Comparison of ENCODE assay signal across 26 cellular contexts in the genomic region with DNA sequence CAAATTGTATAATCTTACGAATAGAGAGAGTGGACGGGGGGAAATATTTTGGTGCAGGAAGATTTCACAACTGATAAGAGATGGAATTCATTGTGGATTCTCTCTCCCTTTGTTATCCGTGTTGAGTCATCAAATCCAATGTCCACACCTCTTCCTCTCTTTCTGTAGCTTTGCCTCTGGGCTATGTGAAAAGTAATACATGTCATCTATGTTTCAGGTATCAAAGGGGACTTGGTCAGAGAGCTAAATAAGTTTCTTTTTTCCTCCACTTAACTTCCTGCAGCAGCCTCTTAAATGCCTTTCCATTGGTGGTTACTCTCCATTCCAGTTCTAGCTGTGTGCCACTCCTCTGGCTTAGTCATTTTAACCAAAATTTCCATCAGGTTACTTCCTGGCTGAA.
DNase-seq lines count a peak whose midpoint lies in the region; ATAC-seq, FAIRE-seq and TF ChIP-seq lines count a peak whose summit lies in the region.
"Had no signal": no experiment of that assay in that cellular context is flagged by ENCODE, and none has a peak within 500 bp of the region (broad histone marks: within the 10 kb centered on the region; RNA-seq: fewer than 3 reads in every experiment).

No MANE protein-coding gene starts in this region.

- H3K79me2 ChIP-seq in endothelial cell of umbilical vein (ENCODE audit: control insufficient read depth, insufficient read depth, low read length) = no peaks in the 10 kb centered on the region

- POLR2A ChIA-PET in endothelial cell of umbilical vein (lab: Charles Lee) = no interaction called here

- FAIRE-seq in endothelial cell of umbilical vein (lab: Jason Lieb, UNC) = peak; percentile 76
- FAIRE-seq in GM12891 (lab: Jason Lieb, UNC) = no peak
- FAIRE-seq in small intestine (lab: Jason Lieb, UNC) = no peak
- FAIRE-seq: GM18507, pancreas had no signal

- DNase-seq in LHCN-M2 (ENCODE audit: low read depth) (peak; percentile 32), RPMI7951 (ENCODE audit: low read depth) (peak; percentile 35), endothelial cell of umbilical vein (ENCODE audit: low read depth, low spot score) (peak; percentile 5), renal cortical epithelial cell (ENCODE audit: low read depth) (peak; percentile 47), GM12891 (ENCODE audit: insufficient read length, low spot score) (no peak), small intestine (no peak)
- DNase-seq: activated CD4-positive, alpha-beta T cell treated with anti-CD3 and anti-CD28 coated beads for 48 hours; activated naive CD8-positive, alpha-beta T cell treated with anti-CD3 and anti-CD28 coated beads, Interleukin-2, amount 50 U/mL, for 24 hours; activated T-cell treated with anti-CD3 and anti-CD28 coated beads, Interleukin-2, amount 50 U/mL, for 4 hours; Caco-2; cerebellar nuclear complex; DND-41; HCEC 1CT; lower lobe of right lung; NCI-H187 treated with DMSO at 0.1 percent for 48 hours; NCI-H526; pancreas; RPMI8226; SK-N-SH; spleen; WERI-Rb-1 had no signal

- H3K9ac ChIP-seq in endothelial cell of umbilical vein (replicated peaks; ENCODE audit: extremely low read depth, insufficient read depth, low read length) = no peak overlapping the region
- H3K9ac ChIP-seq: KMS-11, SK-N-SH had no signal

- ATAC-seq in HG03378 (IDR thresholded peaks at IDR 0.05; ENCODE audit: unreplicated experiment) = no peak
- no peak for ATAC-seq in GM21825 (IDR thresholded peaks at IDR 0.05; ENCODE audit: unreplicated experiment)
- ATAC-seq: activated naive CD8-positive, alpha-beta T cell treated with anti-CD3 and anti-CD28 coated beads, Interleukin-2, amount 50 U/mL, for 24 hours; activated T-cell treated with anti-CD3 and anti-CD28 coated beads, Interleukin-2, amount 50 U/mL, for 4 hours; lower lobe of right lung; pancreas had no signal

- H3K27ac ChIP-seq in endothelial cell of umbilical vein (ENCODE audit: insufficient read depth, low read depth, low read length) (no peak overlapping the region), small intestine (ENCODE audit: low read depth in 1 of 2, low read length in 1 of 2) (no peak overlapping the region)
- H3K27ac ChIP-seq: C4-2B, KMS-11, lower lobe of right lung, pancreas, spleen, WERI-Rb-1 had no signal

- H3K4me3 ChIP-seq in endothelial cell of umbilical vein (replicated peaks in 1 of 3; ENCODE audit: insufficient read depth in 1 of 3, low read depth in 1 of 3, low read length in 3 of 3) (no peak overlapping the region), small intestine (ENCODE audit: low read depth in 1 of 2, low read length in 2 of 2) (no peak overlapping the region)
- H3K4me3 ChIP-seq: lower lobe of right lung, pancreas, spleen had no signal

- H3K36me3 ChIP-seq in endothelial cell of umbilical vein (ENCODE audit: control insufficient read depth in 2 of 2, extremely low read depth in 1 of 2, insufficient read depth in 2 of 2, low read length in 2 of 2) (no peaks in the 10 kb centered on the region), small intestine (ENCODE audit: control insufficient read depth in 2 of 2, insufficient read depth in 2 of 2, low read length in 2 of 2) (no peaks in the 10 kb centered on the region)
- H3K36me3 ChIP-seq: lower lobe of right lung, pancreas, spleen, WERI-Rb-1 had no signal

- no peak overlapping the region for H2AFZ ChIP-seq in endothelial cell of umbilical vein (ENCODE audit: low read depth, low read length)

- H3K9me3 ChIP-seq in endothelial cell of umbilical vein (replicated peaks; ENCODE audit: control insufficient read depth, insufficient read depth, low read length) (no peaks in the 10 kb centered on the region), small intestine (ENCODE audit: control insufficient read depth, low read depth) (no peaks in the 10 kb centered on the region)
- H3K9me3 ChIP-seq: Caco-2, lower lobe of right lung, pancreas, SK-N-SH had no signal

- H3K4me1 ChIP-seq in endothelial cell of umbilical vein (ENCODE audit: control insufficient read depth, extremely low read depth, insufficient read depth, low read length) (peaks cover 25% of the 10 kb centered on the region), small intestine (ENCODE audit: control insufficient read depth in 2 of 2, insufficient read depth in 1 of 2, low read depth in 1 of 2, low read length in 1 of 2) (no peaks in the 10 kb centered on the region)
- H3K4me1 ChIP-seq: lower lobe of right lung, pancreas, spleen had no signal

- TF ChIP-seq POLR2A in endothelial cell of umbilical vein (IDR thresholded peaks at IDR 0.05; ENCODE audit: low read depth, low read length) (no peak), GM12891 (IDR thresholded peaks at IDR 0.05; ENCODE audit: low read depth, low read length) (no peak)

- H3K27me3 ChIP-seq in endothelial cell of umbilical vein (ENCODE audit: control insufficient read depth in 2 of 2, insufficient read depth in 2 of 2, low read length in 2 of 2) (peaks cover 0 to 6% of the 10 kb centered on the region in 2 experiments), small intestine (ENCODE audit: control insufficient read depth in 2 of 2, insufficient read depth in 2 of 2, low read length in 2 of 2) (no peaks in the 10 kb centered on the region)
- H3K27me3 ChIP-seq: pancreas, spleen had no signal

- no TSS peak for BruUV-seq in endothelial cell of umbilical vein (replicated peaks; lab: Mats Ljungman, UMichigan)

- peak overlapping the region; percentile 31 for H3K4me2 ChIP-seq in endothelial cell of umbilical vein (ENCODE audit: insufficient read depth, low read length)
- H3K4me2 ChIP-seq: KMS-11, SK-N-SH had no signal

- no peak for TF ChIP-seq CTCF in endothelial cell of umbilical vein (IDR thresholded peaks at IDR 0.05; ENCODE audit: extremely low read depth in 1 of 2, insufficient read depth in 1 of 2, low read depth in 1 of 2, low read length in 2 of 2)

- CTCF ChIA-PET in endothelial cell of umbilical vein (lab: Charles Lee) = no interaction called here

- intact Hi-C loops in endothelial cell of umbilical vein (cut with micrococcal nuclease) = no loop called here

- WGBS in small intestine, 3 donors = 78 to 81% (median 80%) methylated on average over 3 of the region's 3 CpGs

- dilution Hi-C loops in endothelial cell of umbilical vein (cut with MboI; ENCODE audit: extremely low pct_ligation_motif_present, low sequenced_read_pairs) = no loop called here

- H3K9me1 ChIP-seq in endothelial cell of umbilical vein (replicated peaks; ENCODE audit: control insufficient read depth, extremely low read depth, insufficient read depth, low read length) = no peaks in the 10 kb centered on the region

- H4K20me1 ChIP-seq in endothelial cell of umbilical vein (replicated peaks; ENCODE audit: control insufficient read depth, extremely low read depth, insufficient read depth, low read length) = no peaks in the 10 kb centered on the region

TF ChIP-seq in endothelial cell of umbilical vein, 7 proteins besides CTCF, POLR2A, EP300 and RAD21:
- no peak for TF ChIP-seq FOS (IDR thresholded peaks at IDR 0.05; ENCODE audit: borderline replicate concordance, insufficient read depth, low read length)
- TF ChIP-seq GATA2 (IDR thresholded peaks at IDR 0.05; ENCODE audit: insufficient read depth, insufficient read length, low read depth, low read length) = peak; percentile 30

TF ChIP-seq in GM12891, 5 proteins besides CTCF, POLR2A, EP300 and RAD21:
- no peak for TF ChIP-seq POU2F2 (IDR thresholded peaks at IDR 0.05; ENCODE audit: low read depth, low read length)
- TF ChIP-seq SPI1 (IDR thresholded peaks at IDR 0.05; ENCODE audit: low read depth, low read length) = no peak
- TF ChIP-seq POLR2AphosphoS5 (IDR thresholded peaks at IDR 0.05; ENCODE audit: low read depth, low read length) = no peak
- no peak for TF ChIP-seq TAF1 (IDR thresholded peaks at IDR 0.05; ENCODE audit: low read depth, low read length)
- no peak for TF ChIP-seq PAX5 (IDR thresholded peaks at IDR 0.05; ENCODE audit: insufficient read depth, low read length, severe bottlenecking)

Comparison
In these comparisons a context has a peak if more than half of its experiments do, and no peak if none do; other contexts are left out.
1. DNase-seq: peak in LHCN-M2 (single experiment), RPMI7951 (single experiment), endothelial cell of umbilical vein (single experiment) and renal cortical epithelial cell (single experiment); none in GM12891 (single experiment) and small intestine (single experiment).